Comparison of ENCODE assay signal across 9 cellular contexts in the genomic region with DNA sequence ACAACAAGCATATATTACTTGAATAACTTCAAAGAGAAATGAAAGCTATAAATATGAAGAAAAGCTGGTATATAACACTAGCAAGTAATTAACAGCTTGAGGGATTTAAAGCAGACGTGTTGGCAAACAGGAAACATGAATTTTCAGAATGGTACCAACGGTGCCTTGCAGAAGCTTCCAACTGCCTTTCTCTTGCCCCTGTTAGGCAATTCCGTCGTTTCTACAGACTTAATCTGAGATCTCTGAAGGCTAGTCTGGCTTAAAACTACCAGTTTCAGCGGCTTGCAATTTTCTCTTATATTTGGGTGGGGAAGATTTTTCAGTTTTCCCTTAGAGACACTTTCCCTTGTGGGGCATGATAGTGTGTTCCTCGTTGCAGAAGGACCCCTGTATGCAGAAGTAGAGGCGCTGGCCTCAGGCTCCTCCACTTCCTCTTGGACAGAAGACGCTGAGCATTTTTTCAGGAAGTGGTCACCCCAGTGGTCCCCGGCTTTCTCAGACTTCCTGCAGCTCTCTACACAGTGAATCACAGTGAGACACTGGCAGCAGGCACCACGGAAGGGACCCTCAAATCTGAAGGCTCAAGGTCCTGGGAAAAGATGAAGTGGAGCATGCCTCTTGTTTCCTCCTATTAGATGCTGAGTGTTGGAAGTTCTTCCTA. TPM values are rescaled to one million over a fixed set of nuclear protein-coding genes. Genes with fewer than 3 reads are reported as not detected.
A peak's percentile ranks its signal among the peaks of the same experiment; 100 is the strongest.
DNase-seq lines count a peak whose midpoint lies in the region; ATAC-seq and TF ChIP-seq lines count a peak whose summit lies in the region.
"Had no signal": no experiment of that assay in that cellular context is flagged by ENCODE, and none has a peak within 500 bp of the region (broad histone marks: within the 10 kb centered on the region; RNA-seq: fewer than 3 reads in every experiment).

No MANE protein-coding gene starts in this region.

- H3F3A ChIP-seq in PC-3 (ENCODE audit: low read length, unreplicated experiment): no peaks in the 10 kb centered on the region

- H3K79me2 ChIP-seq in PC-3 (ENCODE audit: low read length): no peaks in the 10 kb centered on the region

- no peak for TF ChIP-seq CTCF in natural killer cell (IDR thresholded peaks at IDR 0.05)
- no peak for TF ChIP-seq CTCF in PC-3 (conservative IDR thresholded peaks at IDR 0.05; ENCODE audit: low read depth, low read length)

- H3K4me1 Mint-ChIP-seq in T-cell: peaks cover 13 to 17% (median 16%) of the 10 kb centered on the region in 3 donors
- H3K4me1 Mint-ChIP-seq in natural killer cell: peaks cover 19 to 36% of the 10 kb centered on the region in 2 donors
- peaks cover 14% of the 10 kb centered on the region for H3K4me1 Mint-ChIP-seq in activated CD4-positive, alpha-beta T cell treated with anti-CD3 and anti-CD28 coated beads for 36 hours

- no peaks in the 10 kb centered on the region for H3K4me1 ChIP-seq in PC-3 (ENCODE audit: insufficient read depth, low read length)

- no peaks in the 10 kb centered on the region for H4K20me1 ChIP-seq in PC-3 (ENCODE audit: low read length)

- intact Hi-C loops in natural killer cell (cut with micrococcal nuclease): no loop called here
- intact Hi-C loops in PC-3 (cut with micrococcal nuclease): no loop called here
- intact Hi-C loops in activated CD4-positive, alpha-beta T cell treated with anti-CD3 and anti-CD28 coated beads for 36 hours (cut with DNase I, micrococcal nuclease): no loop called here

- H3K4me3 Mint-ChIP-seq in T-cell (peak overlapping the region in 2 of 3 donors; percentile 17 to 29), natural killer cell (peak overlapping the region; percentile 84)
- no peak overlapping the region for H3K4me3 Mint-ChIP-seq in activated CD4-positive, alpha-beta T cell treated with anti-CD3 and anti-CD28 coated beads for 36 hours

- H3K27ac ChIP-seq in PC-3 (ENCODE audit: low read length): no peak overlapping the region

- DNase-seq in T-cell: peak in 6 of 34 experiments; percentile 4 to 32 (median 10)
- DNase-seq in natural killer cell: no peak
- no peak for DNase-seq in D341Med (ENCODE audit: low spot score)
- no peak for DNase-seq in foreskin melanocyte
- DNase-seq in PC-3: no peak
- no peak for DNase-seq in activated CD4-positive, alpha-beta T cell treated with anti-CD3 and anti-CD28 coated beads for 36 hours
- DNase-seq: cerebellar nuclear complex had no signal

- no peaks in the 10 kb centered on the region for H3K27me3 ChIP-seq in PC-3 (ENCODE audit: low read length)

- H2AFZ ChIP-seq in PC-3 (ENCODE audit: low read length): no peak overlapping the region

- no peaks in the 10 kb centered on the region for H3K9me2 ChIP-seq in PC-3 (replicated peaks; ENCODE audit: low read length)

- no TSS peak for BruUV-seq in PC-3 (replicated peaks; lab: Mats Ljungman, UMichigan)

- no peak overlapping the region for H3K9ac ChIP-seq in PC-3 (ENCODE audit: low read length)

- H3K9me3 Mint-ChIP-seq in T-cell: peaks cover 0 to 9% (median 3%) of the 10 kb centered on the region in 3 donors
- peaks cover 0 to 2% of the 10 kb centered on the region in 2 donors for H3K9me3 Mint-ChIP-seq in natural killer cell
- H3K9me3 Mint-ChIP-seq in activated CD4-positive, alpha-beta T cell treated with anti-CD3 and anti-CD28 coated beads for 36 hours (ENCODE audit: low read depth): peaks cover 4% of the 10 kb centered on the region

- CTCF ChIA-PET in T-cell (lab: Charles Lee): no interaction called here
- CTCF ChIA-PET in PC-3 (lab: Charles Lee): no interaction called here
- CTCF ChIA-PET in activated CD4-positive, alpha-beta T cell treated with anti-CD3 and anti-CD28 coated beads for 36 hours (lab: Charles Lee): interaction anchor here (0.6 to 1.3 kb wide), 4 partner anchors 15 to 226 kb away, joined by 3 to 4 read pairs (median 3); no protein-coding TSS in a partner anchor

- no peaks in the 10 kb centered on the region for H3K27me3 Mint-ChIP-seq in T-cell
- no peaks in the 10 kb centered on the region for H3K27me3 Mint-ChIP-seq in natural killer cell (ENCODE audit: low read depth in 2 of 2)
- H3K27me3 Mint-ChIP-seq in activated CD4-positive, alpha-beta T cell treated with anti-CD3 and anti-CD28 coated beads for 36 hours: peaks cover 2% of the 10 kb centered on the region

- H3K9me3 ChIP-seq in PC-3 (ENCODE audit: low read length): no peaks in the 10 kb centered on the region

- peak; percentile 86 for ATAC-seq in GM18502 (IDR thresholded peaks at IDR 0.05; ENCODE audit: poor library complexity, unreplicated experiment)
- peak; percentile 39 for ATAC-seq in HG03060 (IDR thresholded peaks at IDR 0.05; ENCODE audit: low read depth, unreplicated experiment)
- ATAC-seq in T-cell (replicated peaks in 1 of 4): peak in 1 of 4 experiments; percentile 32
- ATAC-seq in natural killer cell: peak; percentile 68 to 79 (median 73)
- ATAC-seq in PC-3: no peak
- ATAC-seq in activated CD4-positive, alpha-beta T cell treated with anti-CD3 and anti-CD28 coated beads for 36 hours: no peak

- no peak overlapping the region for H3K4me3 ChIP-seq in PC-3 (ENCODE audit: low read length)

- POLR2A ChIA-PET in T-cell (lab: Charles Lee): no interaction called here
- POLR2A ChIA-PET in PC-3 (lab: Charles Lee; ENCODE audit: unreplicated experiment): no interaction called here
- POLR2A ChIA-PET in activated CD4-positive, alpha-beta T cell treated with anti-CD3 and anti-CD28 coated beads for 36 hours (lab: Charles Lee): no interaction called here

- H3K36me3 ChIP-seq in PC-3 (ENCODE audit: low read depth, low read length): no peaks in the 10 kb centered on the region

- H3K36me3 Mint-ChIP-seq in T-cell (peaks cover 4% of the 10 kb centered on the region), natural killer cell (no peaks in the 10 kb centered on the region)
- no peaks in the 10 kb centered on the region for H3K36me3 Mint-ChIP-seq in activated CD4-positive, alpha-beta T cell treated with anti-CD3 and anti-CD28 coated beads for 36 hours (ENCODE audit: low read depth)

- H3K27ac Mint-ChIP-seq in T-cell: peak overlapping the region in 1 of 2 donors; percentile 25
- peak overlapping the region; percentile 65 to 80 for H3K27ac Mint-ChIP-seq in natural killer cell
- H3K27ac Mint-ChIP-seq in activated CD4-positive, alpha-beta T cell treated with anti-CD3 and anti-CD28 coated beads for 36 hours: no peak overlapping the region

- no peak overlapping the region for H3K4me2 ChIP-seq in PC-3 (ENCODE audit: low read length)

RNA-seq across cellular contexts. Expression of gene SLC16A14, which starts 56.2 kb away (rescaled TPM):
- total RNA-seq in T-cell (under 1 TPM; 0.12 to 0.60 (median 0.41) TPM), natural killer cell (under 1 TPM; 0.10 to 0.52 (median 0.23) TPM), PC-3 (2014; rRNA removed) (12.4 and 14.4 TPM in 2 replicates)
- 1 to 10 TPM; 1.2 to 2.2 TPM for total RNA-seq in activated CD4-positive, alpha-beta T cell treated with anti-CD3 and anti-CD28 coated beads for 36 hours

Comparison
In these comparisons a context has a peak if more than half of its experiments do, and no peak if none do; other contexts are left out.
1. ATAC-seq: peak in GM18502 (single experiment), HG03060 (single experiment) and natural killer cell (3 of 3); none in PC-3 (single experiment) and activated CD4-positive, alpha-beta T cell treated with anti-CD3 and anti-CD28 coated beads for 36 hours (single experiment).